20 cellular contexts compared by ENCODE assay signal in genomic region chr4:155616112-155616511, GRCh38. TPM values are rescaled to one million over a fixed set of nuclear protein-coding genes. Genes with fewer than 3 reads are reported as not detected.
"Had no signal": no experiment of that assay in that cellular context is flagged by ENCODE, and none has a peak within 500 bp of the region (broad histone marks: within the 10 kb centered on the region; RNA-seq: fewer than 3 reads in every experiment).

No MANE protein-coding gene starts in this region.

- ATAC-seq: activated CD4-positive, alpha-beta T cell treated with anti-CD3 and anti-CD28 coated beads for 36 hours; activated naive CD4-positive, alpha-beta T cell treated with anti-CD3 and anti-CD28 coated beads, Interleukin-2, amount 50 U/mL, for 72 hours; body of pancreas; gastroesophageal sphincter; heart right ventricle; left colon; right cardiac atrium; WTC11 had no signal

- H3K4me3 ChIP-seq: body of pancreas, colonic mucosa, gastroesophageal sphincter, prostate gland, skin epidermis, tibial nerve had no signal

- H3K9me3 ChIP-seq: body of pancreas, colonic mucosa, gastroesophageal sphincter, heart right ventricle, prostate gland, tibial nerve had no signal

- DNase-seq: activated CD4-positive, alpha-beta T cell treated with anti-CD3 and anti-CD28 coated beads for 36 hours; activated CD4-positive, alpha-beta T cell treated with anti-CD3 and anti-CD28 coated beads, Interleukin-2, amount 50 U/mL, for 48 hours; activated gamma-delta T cell treated with Interleukin-2 at 50 U/mL for 16 hours; amygdala; body of pancreas; caudate nucleus; colonic mucosa; heart right ventricle; left colon; right cardiac atrium; stimulated activated CD4-positive, alpha-beta T cell treated with anti-CD3 and anti-CD28 coated beads, Interleukin-15, amount 100 ng/mL, for 24 hours; stimulated activated CD4-positive, alpha-beta T cell treated with anti-CD3 and anti-CD28 coated beads, Interleukin-2, amount 100 ng/mL, for 48 hours had no signal

- H3K36me3 ChIP-seq: colonic mucosa, gastroesophageal sphincter, heart right ventricle, prostate gland, tibial nerve had no signal

- H3K27ac ChIP-seq: body of pancreas, colonic mucosa, gastroesophageal sphincter, prostate gland, skin epidermis, tibial nerve had no signal

- FAIRE-seq: TTC549, urothelium cell line had no signal

- H3K4me1 ChIP-seq: body of pancreas, colonic mucosa, gastroesophageal sphincter, prostate gland had no signal

- H3K27me3 ChIP-seq: body of pancreas, colonic mucosa, gastroesophageal sphincter, heart right ventricle, tibial nerve had no signal

RNA-seq across cellular contexts. Expression of gene GUCY1A1, which starts 50.5 kb away (rescaled TPM):
- total RNA-seq: activated CD4-positive, alpha-beta T cell treated with anti-CD3 and anti-CD28 coated beads for 36 hours; activated naive CD4-positive, alpha-beta T cell treated with anti-CD3 and anti-CD28 coated beads, Interleukin-2, amount 50 U/mL, for 72 hours had no signal
